ENCODE assay signal across 1 cellular context in genomic region chr2:102801858-102802699, GRCh38.
A peak's percentile ranks its signal among the peaks of the same experiment; 100 is the strongest.
TF ChIP-seq lines count a peak whose summit lies in the region.

No MANE protein-coding gene starts in this region.

TF ChIP-seq in HepG2, 621 proteins besides CTCF, POLR2A, EP300 and RAD21 (continued from another document):
- TF ChIP-seq ZFY (CRISPR knock-in tag; IDR thresholded peaks at IDR 0.05): no peak
- no peak for TF ChIP-seq KLF12 (CRISPR knock-in tag; IDR thresholded peaks at IDR 0.05; ENCODE audit: borderline replicate concordance)
- TF ChIP-seq ZNF264 (CRISPR knock-in tag; IDR thresholded peaks at IDR 0.05): no peak
- TF ChIP-seq SOX13 (IDR thresholded peaks at IDR 0.05): no peak
- peak in 1 of 2 experiments; percentile 29; a peak in 1 of 4 replicates for TF ChIP-seq SOX13 (CRISPR knock-in tag; conservative IDR thresholded peaks at IDR 0.05 in 1 of 2, IDR thresholded peaks at IDR 0.05 in 1 of 2)
- TF ChIP-seq DNMT1 (CRISPR knock-in tag; IDR thresholded peaks at IDR 0.05): no peak
- TF ChIP-seq RXRA (CRISPR knock-in tag; IDR thresholded peaks at IDR 0.05): peak; percentile 48; the same call in 1 of the 2 replicates
- no peak for TF ChIP-seq ETS1 (CRISPR knock-in tag; IDR thresholded peaks at IDR 0.05)
- 0 out of 2 replicates have a peak, but pooled peaks have one; percentile 67 for TF ChIP-seq NRL (CRISPR knock-in tag; IDR thresholded peaks at IDR 0.05; ENCODE audit: borderline replicate concordance)
- TF ChIP-seq ZBTB7A (CRISPR knock-in tag; IDR thresholded peaks at IDR 0.05): no peak
- TF ChIP-seq ZNF460 (CRISPR knock-in tag; IDR thresholded peaks at IDR 0.05; ENCODE audit: borderline replicate concordance): no peak
- TF ChIP-seq SAFB2 (CRISPR knock-in tag; IDR thresholded peaks at IDR 0.05; ENCODE audit: borderline replicate concordance, low read depth): no peak
- peak; percentile 46; the same call in 1 of the 2 replicates for TF ChIP-seq HNF4A (CRISPR knock-in tag; IDR thresholded peaks at IDR 0.05)
- 0 out of 2 replicates have a peak, but pooled peaks have one; percentile 14 for TF ChIP-seq ZNF430 (CRISPR knock-in tag; IDR thresholded peaks at IDR 0.05)
- no peak for TF ChIP-seq TCF7 (IDR thresholded peaks at IDR 0.05; ENCODE audit: low read depth)
- TF ChIP-seq FOSL2 (CRISPR knock-in tag; IDR thresholded peaks at IDR 0.05): peak; percentile 34; the same call in 1 of the 2 replicates
- TF ChIP-seq DRAP1 (CRISPR knock-in tag; IDR thresholded peaks at IDR 0.05): no peak
- TF ChIP-seq ZNF737 (CRISPR knock-in tag; IDR thresholded peaks at IDR 0.05; ENCODE audit: borderline replicate concordance): peak; percentile 56; the same call in 1 of the 2 replicates
- TF ChIP-seq FUBP1 (CRISPR knock-in tag; IDR thresholded peaks at IDR 0.05; ENCODE audit: borderline replicate concordance): no peak
- no peak for TF ChIP-seq ZFX (CRISPR knock-in tag; IDR thresholded peaks at IDR 0.05; ENCODE audit: low read depth)
- TF ChIP-seq, protein P1, sequence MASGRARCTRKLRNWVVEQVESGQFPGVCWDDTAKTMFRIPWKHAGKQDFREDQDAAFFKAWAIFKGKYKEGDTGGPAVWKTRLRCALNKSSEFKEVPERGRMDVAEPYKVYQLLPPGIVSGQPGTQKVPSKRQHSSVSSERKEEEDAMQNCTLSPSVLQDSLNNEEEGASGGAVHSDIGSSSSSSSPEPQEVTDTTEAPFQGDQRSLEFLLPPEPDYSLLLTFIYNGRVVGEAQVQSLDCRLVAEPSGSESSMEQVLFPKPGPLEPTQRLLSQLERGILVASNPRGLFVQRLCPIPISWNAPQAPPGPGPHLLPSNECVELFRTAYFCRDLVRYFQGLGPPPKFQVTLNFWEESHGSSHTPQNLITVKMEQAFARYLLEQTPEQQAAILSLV (CRISPR knock-in tag; IDR thresholded peaks at IDR 0.05; ENCODE audit: borderline replicate concordance): no peak
- TF ChIP-seq, protein P2, sequence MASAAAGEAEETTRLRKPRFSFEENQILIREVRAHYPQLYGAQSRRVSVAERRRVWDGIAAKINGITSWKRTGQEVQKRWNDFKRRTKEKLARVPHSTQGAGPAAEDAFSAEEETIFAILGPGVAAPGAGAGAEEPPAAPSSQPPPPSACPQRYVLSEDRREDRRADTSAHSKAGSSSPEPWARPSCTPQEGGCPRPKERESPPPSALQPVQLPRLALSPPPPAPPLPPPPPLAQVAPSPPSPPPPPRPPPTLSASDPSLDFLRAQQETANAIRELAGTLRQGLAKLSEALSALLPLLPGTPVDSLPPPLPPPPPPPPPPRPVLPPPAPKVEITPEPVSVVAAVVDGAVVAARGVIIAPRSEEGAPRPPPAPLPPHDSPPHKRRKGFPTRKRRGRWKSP (CRISPR knock-in tag; IDR thresholded peaks at IDR 0.05): no peak
- no peak for TF ChIP-seq ZBTB38 (CRISPR knock-in tag; IDR thresholded peaks at IDR 0.05)
- TF ChIP-seq FOXM1 (CRISPR knock-in tag; IDR thresholded peaks at IDR 0.05): no peak
- TF ChIP-seq MTF2 (CRISPR knock-in tag; IDR thresholded peaks at IDR 0.05; ENCODE audit: borderline replicate concordance): no peak
- TF ChIP-seq ZNF33B (CRISPR knock-in tag; IDR thresholded peaks at IDR 0.05): no peak
